ENCODE assay signal across 24 cellular contexts in the genomic region with DNA sequence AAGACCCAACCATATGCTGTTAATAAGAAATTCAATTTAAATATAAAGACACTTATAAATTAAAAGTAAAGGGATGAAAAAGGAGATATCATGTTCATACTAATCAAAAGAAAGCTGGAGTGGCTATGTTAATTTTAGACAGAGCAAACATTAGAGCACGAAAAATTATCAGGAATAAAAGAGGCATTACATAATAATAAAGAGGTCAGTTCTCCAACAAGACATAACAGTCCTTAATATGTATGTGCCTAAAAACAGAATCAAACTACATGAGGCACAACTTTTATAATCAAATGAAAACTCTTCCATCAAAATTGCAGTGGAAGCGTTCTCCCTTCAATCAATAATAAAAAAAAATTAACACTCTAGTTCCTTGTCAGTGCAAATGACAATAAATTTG.
"Had no signal": no experiment of that assay in that cellular context is flagged by ENCODE, and none has a peak within 500 bp of the region (broad histone marks: within the 10 kb centered on the region; RNA-seq: fewer than 3 reads in every experiment).

No MANE protein-coding gene starts in this region.

- H3K9me3 ChIP-seq: SK-N-SH had no signal

- H3K27ac ChIP-seq: HL-60, KMS-11 had no signal

- ATAC-seq: K562 had no signal

- DNase-seq: Kasumi-1, MM.1S, NCI-H1092 treated with DMSO at 0.1 percent for 48 hours, NCI-H1436, NCI-H187, NCI-H2029, NCI-H2081 treated with DMSO at 0.1 percent for 48 hours, NCI-H2171, NCI-H226, NCI-H446, NCI-H510A, NCI-H524 treated with DMSO at 0.1 percent for 48 hours, NCI-H69, NCI-H774, Right ventricle myocardium superior, RPMI8226, SK-N-SH, SW 1271 had no signal

- H3K27ac Mint-ChIP-seq: IgD-negative memory B cell had no signal

- H3K9ac ChIP-seq: KMS-11, SK-N-SH had no signal

- H3K4me3 Mint-ChIP-seq: IgD-negative memory B cell had no signal

- FAIRE-seq: HTR-8/SVneo, K562, RCC 7860 had no signal

- H3K4me2 ChIP-seq: KMS-11, SK-N-SH had no signal

- H3K27me3 Mint-ChIP-seq: IgD-negative memory B cell had no signal

- H3K4me3 ChIP-seq: K562 had no signal
